In the genomic region with DNA sequence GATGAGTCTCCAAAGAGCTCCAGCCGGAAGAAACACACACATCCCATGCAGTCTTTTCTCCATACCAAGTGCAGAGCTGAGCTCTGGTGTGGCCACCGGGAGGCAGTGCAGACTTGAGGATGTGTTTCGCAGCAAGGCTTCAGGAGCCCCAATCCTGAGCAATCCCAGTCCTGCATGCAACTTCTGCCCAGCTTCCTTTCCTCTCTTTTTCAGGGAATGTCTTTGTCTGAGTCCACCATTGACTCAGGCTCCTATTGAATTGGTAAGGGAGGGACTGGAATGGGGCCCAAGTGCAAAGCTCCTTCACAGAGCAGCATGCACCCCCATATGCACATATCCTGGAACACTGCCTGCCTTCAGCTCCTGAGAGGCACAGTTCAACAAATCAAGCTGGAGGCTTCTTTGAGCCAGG, we compare ENCODE assay signal across 8 cellular contexts. TPM values are rescaled to one million over a fixed set of nuclear protein-coding genes. Genes with fewer than 3 reads are reported as not detected.
DNase-seq lines count a peak whose midpoint lies in the region; ATAC-seq and TF ChIP-seq lines count a peak whose summit lies in the region.

No MANE protein-coding gene starts in this region.

- intact Hi-C loops in colonic mucosa (cut with DNase I), result no loop called here
- intact Hi-C loops in left lung (cut with DNase I), result no loop called here

- H3K27ac ChIP-seq in colonic mucosa, result no peak overlapping the region
- H3K27ac ChIP-seq in left lung, result no peak overlapping the region

- no peak overlapping the region for H3K9ac ChIP-seq in colonic mucosa (ENCODE audit: low read depth in 2 of 2, low read length in 2 of 2)

- peak; percentile 1 to 13 (median 7) for DNase-seq in stimulated activated naive CD4-positive, alpha-beta T cell (lab: John Stamatoyannopoulos, UW)
- no peak for DNase-seq in stimulated activated naive CD4-positive, alpha-beta T cell treated with Interleukin-2 at 50 U/mL for 16 hours (lab: John Stamatoyannopoulos, UW)
- DNase-seq in NCI-H1694 (lab: John Stamatoyannopoulos, UW) (peak; percentile 55), SW480 (ENCODE audit: low spot score) (peak; percentile 84), colonic mucosa (peak; percentile 49), left lung (peak; percentile 70 to 81)
- peak in 2 of 3 donors; percentile 4 to 10 for DNase-seq in stimulated activated CD4-positive, alpha-beta T cell treated with anti-CD3 and anti-CD28 coated beads, TNF-alpha, amount 100 ng/mL, for 1 hour (ENCODE audit: low read depth in 3 of 3, low spot score in 1 of 3)

- H3K36me3 ChIP-seq in colonic mucosa, result no peaks in the 10 kb centered on the region
- H3K36me3 ChIP-seq in left lung, result no peaks in the 10 kb centered on the region

- no peaks in the 10 kb centered on the region for H3K27me3 ChIP-seq in colonic mucosa
- H3K27me3 ChIP-seq in left lung, result no peaks in the 10 kb centered on the region

- H3K4me1 ChIP-seq in colonic mucosa (no peaks in the 10 kb centered on the region), left lung (no peaks in the 10 kb centered on the region)

- ATAC-seq in left lung (peak; percentile 99), GM18867 (IDR thresholded peaks at IDR 0.05; ENCODE audit: unreplicated experiment) (no peak)

- no peak overlapping the region for H3K4me3 ChIP-seq in colonic mucosa
- no peak overlapping the region for H3K4me3 ChIP-seq in left lung

- peak; percentile 47 for TF ChIP-seq CTCF in colonic mucosa (IDR thresholded peaks at IDR 0.05)
- TF ChIP-seq CTCF in left lung (IDR thresholded peaks at IDR 0.05), result peak; percentile 51 to 63

- no peaks in the 10 kb centered on the region for H3K9me3 ChIP-seq in colonic mucosa
- H3K9me3 ChIP-seq in left lung, result no peaks in the 10 kb centered on the region

RNA-seq across cellular contexts. Expression of gene ASIP, which starts 50.5 kb away (rescaled TPM):
- total RNA-seq in colonic mucosa (not detected), left lung (under 1 TPM in 1 of 2 donors, not detected in 1; 0.79 TPM)
